In genomic region chr1:20198918-20199317, GRCh38 we compare ENCODE assay signal across 1 cellular context.
A peak's percentile ranks its signal among the peaks of the same experiment; 100 is the strongest.
TF ChIP-seq lines count a peak whose summit lies in the region.

No MANE protein-coding gene starts in this region.

TF ChIP-seq in K562, 482 proteins besides CTCF, POLR2A, EP300 and RAD21 (continued from another document and continues in another):
- TF ChIP-seq ZBTB33 (CRISPR knock-in tag; IDR thresholded peaks at IDR 0.05) (no peak), JUND (IDR thresholded peaks at IDR 0.05; ENCODE audit: borderline replicate concordance, low read depth, low read length) (peak; percentile 63; the same call in 1 of the 2 replicates), JUND (tag; IDR thresholded peaks at IDR 0.05; ENCODE audit: borderline replicate concordance, low read depth, low read length) (peak; percentile 30; the same call in 1 of the 3 replicates), GTF2B (IDR thresholded peaks at IDR 0.05; ENCODE audit: extremely low read depth, insufficient read length) (no peak), RERE (CRISPR knock-in tag; IDR thresholded peaks at IDR 0.05; ENCODE audit: borderline replicate concordance) (no peak), HNRNPLL (IDR thresholded peaks at IDR 0.05; ENCODE audit: low read depth, low read length, poor library complexity, severe bottlenecking) (no peak), ZNF224 (CRISPR knock-in tag; IDR thresholded peaks at IDR 0.05) (no peak), IFI16 (CRISPR knock-in tag; IDR thresholded peaks at IDR 0.05) (no peak), ZNF311 (CRISPR knock-in tag; IDR thresholded peaks at IDR 0.05) (no peak), ZNF124 (CRISPR knock-in tag; IDR thresholded peaks at IDR 0.05) (no peak), IRF1 (CRISPR knock-in tag; IDR thresholded peaks at IDR 0.05; ENCODE audit: borderline replicate concordance) (no peak), TCF3 (CRISPR knock-in tag; IDR thresholded peaks at IDR 0.05) (peak; percentile 96), ZNF174 (CRISPR knock-in tag; IDR thresholded peaks at IDR 0.05) (no peak), CREB3L1 (IDR thresholded peaks at IDR 0.05; ENCODE audit: borderline replicate concordance, low read depth) (no peak), FOXM1 (IDR thresholded peaks at IDR 0.05; ENCODE audit: low read depth) (peak; percentile 94), FOXM1 (CRISPR knock-in tag; IDR thresholded peaks at IDR 0.05; ENCODE audit: low read depth) (no peak), ZFPM2 (CRISPR knock-in tag; IDR thresholded peaks at IDR 0.05) (no peak), ZNF184 (CRISPR knock-in tag; IDR thresholded peaks at IDR 0.05) (no peak), PREB (CRISPR knock-in tag; IDR thresholded peaks at IDR 0.05) (no peak), POLR2G (IDR thresholded peaks at IDR 0.05; ENCODE audit: low read depth, low read length) (no peak), SETDB1 (IDR thresholded peaks at IDR 0.05; ENCODE audit: low read length) (no peak), HNRNPK (IDR thresholded peaks at IDR 0.05; ENCODE audit: low read depth, low read length, poor library complexity, severe bottlenecking) (no peak), CBFA2T2 (conservative IDR thresholded peaks at IDR 0.05) (peak; percentile 97), THRAP3 (IDR thresholded peaks at IDR 0.05; ENCODE audit: borderline replicate concordance) (no peak), NFYB (IDR thresholded peaks at IDR 0.05; ENCODE audit: extremely low read depth, insufficient read length) (no peak), ESRRA (IDR thresholded peaks at IDR 0.05; ENCODE audit: borderline replicate concordance, low read depth) (no peak), ZNF696 (CRISPR knock-in tag; conservative IDR thresholded peaks at IDR 0.05) (no peak), LEF1 (IDR thresholded peaks at IDR 0.05) (peak; percentile 67; the same call in 1 of the 2 replicates), FOSL1 (tag; conservative IDR thresholded peaks at IDR 0.05) (peak; percentile 60), TFAP4 (CRISPR knock-in tag; IDR thresholded peaks at IDR 0.05; ENCODE audit: borderline replicate concordance) (no peak), NUFIP1 (IDR thresholded peaks at IDR 0.05; ENCODE audit: partially characterized antibody) (no peak), ZNF316 (IDR thresholded peaks at IDR 0.05) (no peak), ZFP91 (CRISPR knock-in tag; IDR thresholded peaks at IDR 0.05) (no peak), SMARCE1 (IDR thresholded peaks at IDR 0.05) (peak; percentile 81), PHB (CRISPR knock-in tag; IDR thresholded peaks at IDR 0.05) (no peak), NEUROD1 (IDR thresholded peaks at IDR 0.05; ENCODE audit: borderline replicate concordance, low read depth, low read length, partially characterized antibody) (peak; percentile 59), NFATC3 (IDR thresholded peaks at IDR 0.05) (no peak), SRSF7 (optimal IDR thresholded peaks at IDR 0.05; ENCODE audit: low read depth, low read length) (no peak), CLOCK (CRISPR knock-in tag; IDR thresholded peaks at IDR 0.05; ENCODE audit: borderline replicate concordance) (no peak), HDGF (IDR thresholded peaks at IDR 0.05) (no peak), NR1H2 (CRISPR knock-in tag; IDR thresholded peaks at IDR 0.05) (no peak), ETS2 (tag; IDR thresholded peaks at IDR 0.05; ENCODE audit: borderline replicate concordance, poor library complexity, severe bottlenecking) (no peak), ZZZ3 (IDR thresholded peaks at IDR 0.05) (no peak), POLR3G (IDR thresholded peaks at IDR 0.05; ENCODE audit: extremely low read depth, insufficient read length, insufficient replicate concordance) (no peak), TCF7L2 (IDR thresholded peaks at IDR 0.05; ENCODE audit: low read depth, low read length) (no peak), FOXK1 (CRISPR knock-in tag; IDR thresholded peaks at IDR 0.05; ENCODE audit: borderline replicate concordance) (no peak), GABPB1 (CRISPR knock-in tag; IDR thresholded peaks at IDR 0.05) (no peak), FOXJ2 (tag; IDR thresholded peaks at IDR 0.05) (no peak), EWSR1 (IDR thresholded peaks at IDR 0.05; ENCODE audit: borderline replicate concordance, low read depth, partially characterized antibody) (no peak), SMARCC2 (IDR thresholded peaks at IDR 0.05; ENCODE audit: low read depth) (peak; percentile 79; the same call in 1 of the 2 replicates), ARID3B (CRISPR knock-in tag; IDR thresholded peaks at IDR 0.05; ENCODE audit: borderline replicate concordance) (no peak)
